In the genomic region with DNA sequence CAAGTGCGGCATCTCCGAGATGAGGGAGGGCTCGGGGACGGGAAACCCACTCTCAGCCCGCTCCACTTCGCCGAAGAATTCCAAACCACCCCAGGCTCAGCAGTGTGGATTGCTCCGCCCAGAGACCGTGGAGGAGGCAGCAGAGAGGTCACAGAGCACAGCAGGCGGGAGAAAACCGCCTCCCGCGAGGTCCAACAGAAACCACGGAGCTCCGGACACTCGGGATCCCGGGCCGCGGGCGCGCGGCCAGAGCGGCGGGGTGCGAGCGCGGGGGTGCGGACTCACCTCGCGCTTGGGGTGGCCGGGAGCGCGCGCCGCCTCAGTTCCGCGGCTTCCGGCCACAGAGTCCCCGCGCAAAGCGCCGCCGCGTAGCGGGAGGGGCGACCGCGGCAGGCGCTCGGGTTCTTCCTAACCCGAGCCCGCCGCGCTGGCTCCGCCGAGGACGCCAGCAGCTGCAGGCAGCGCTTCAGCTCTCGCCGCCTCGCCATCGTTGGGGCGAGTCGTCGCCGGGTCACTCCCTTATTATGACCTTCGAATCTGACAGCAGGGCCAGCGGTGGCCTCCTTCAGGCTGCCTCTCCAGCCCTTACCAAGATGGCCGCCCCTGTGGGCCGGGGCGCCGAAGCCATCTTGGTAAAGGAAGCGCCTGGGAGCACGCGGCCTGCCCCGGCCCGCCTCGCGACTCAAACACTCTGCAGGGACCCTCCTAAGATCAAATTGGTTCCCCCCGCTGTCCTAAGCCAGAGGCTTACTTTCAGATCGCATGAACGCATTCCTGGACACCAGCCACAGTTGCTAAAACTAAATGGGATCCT, we compare ENCODE assay signal across 8 cellular contexts. TPM values are rescaled to one million over a fixed set of nuclear protein-coding genes. Genes with fewer than 3 reads are reported as not detected.
DNase-seq lines count a peak whose midpoint lies in the region; TF ChIP-seq lines count a peak whose summit lies in the region.

A gene (minus strand): TSS at position 106 of the 814 bp plus-strand sequence. CDS start 20,323 bp downstream, outside the sequence.

- POLR2A ChIA-PET in GM10248 (lab: Yijun Ruan, JAX): no interaction called here

- TF ChIP-seq POLR2A in NB4 (IDR thresholded peaks at IDR 0.05; ENCODE audit: extremely low read depth, insufficient read length) (no peak), ovary (IDR thresholded peaks at IDR 0.05) (peak; percentile 49)

- no peaks in the 10 kb centered on the region for H3K27me3 ChIP-seq in ovary
- no peaks in the 10 kb centered on the region for H3K27me3 ChIP-seq in thymus (ENCODE audit: control insufficient read depth, insufficient read depth)

- H3K4me1 ChIP-seq in ovary (ENCODE audit: insufficient read depth) (no peaks in the 10 kb centered on the region), thymus (ENCODE audit: control insufficient read depth, insufficient read depth, low read length) (peaks cover 6% of the 10 kb centered on the region)

- H3K27ac ChIP-seq in ovary (peak within 1 kb of the TSS; percentile 89 to 96), thymus (ENCODE audit: low read depth) (peak within 1 kb of the TSS; percentile 95)

- DNase-seq in GM10248 (ENCODE audit: extremely low spot score) (peak; percentile 85), HFFc6 (peak; percentile 85), NB4 (ENCODE audit: low read depth) (peak; percentile 89), SKM-1 (lab: John Stamatoyannopoulos, UW; ENCODE audit: unreplicated experiment) (peak; percentile 46), head of caudate nucleus (peak; percentile 79 to 96 (median 91)), ovary (peak; percentile 87 to 92 (median 89))

- no peaks in the 10 kb centered on the region for H3K36me3 ChIP-seq in ovary
- no peaks in the 10 kb centered on the region for H3K36me3 ChIP-seq in thymus (ENCODE audit: control insufficient read depth, insufficient read depth)

- H3K4me3 ChIP-seq in NB4 (ENCODE audit: low read depth, low read length) (peak within 1 kb of the TSS; percentile 84), ovary (peak within 1 kb of the TSS; percentile 83), thymus (ENCODE audit: low read length) (peak within 1 kb of the TSS; percentile 96)

- no peaks in the 10 kb centered on the region for H3K9me3 ChIP-seq in ovary
- no peaks in the 10 kb centered on the region for H3K9me3 ChIP-seq in thymus (ENCODE audit: control insufficient read depth)

- peaks cover 2% of the 10 kb centered on the region for H3K27me3 Mint-ChIP-seq in HFFc6 (ENCODE audit: insufficient read depth)
- H3K27me3 Mint-ChIP-seq in activated naive CD8-positive, alpha-beta T cell: no peaks in the 10 kb centered on the region

- TF ChIP-seq CTCF in GM10248 (IDR thresholded peaks at IDR 0.05; ENCODE audit: control extremely low read depth, extremely low read depth, low read depth, missing control alignments) (no peak), HFFc6 (IDR thresholded peaks at IDR 0.05) (no peak), NB4 (IDR thresholded peaks at IDR 0.05; ENCODE audit: low read depth, low read length) (no peak), ovary (IDR thresholded peaks at IDR 0.05) (peak in 1 of 3 donors; percentile 10)

- H3K27ac Mint-ChIP-seq in HFFc6: peak within 1 kb of the TSS; percentile 94
- peak within 1 kb of the TSS; percentile 99 for H3K27ac Mint-ChIP-seq in activated naive CD8-positive, alpha-beta T cell

- intact Hi-C loops in head of caudate nucleus (cut with DNase I): loop anchor here (5.0 to 10.0 kb wide), 2 partner anchors 74 to 133 kb away; a partner anchor contains a TSS
- intact Hi-C loops in ovary (cut with DNase I): loop anchor here in 3 of 4 donors (5.0 to 10.0 kb wide), 2 partner anchors 72 to 74 kb away; a partner anchor contains a TSS

- CTCF ChIA-PET in GM10248 (lab: Yijun Ruan, JAX): no interaction called here

- H3K4me3 Mint-ChIP-seq in HFFc6: peak within 1 kb of the TSS; percentile 98
- peak within 1 kb of the TSS; percentile 97 for H3K4me3 Mint-ChIP-seq in activated naive CD8-positive, alpha-beta T cell

- peaks cover 25% of the 10 kb centered on the region for H3K4me1 Mint-ChIP-seq in HFFc6 (ENCODE audit: low read depth)
- peaks cover 44% of the 10 kb centered on the region for H3K4me1 Mint-ChIP-seq in activated naive CD8-positive, alpha-beta T cell (ENCODE audit: low read depth)

- no peak for TF ChIP-seq EP300 in ovary (IDR thresholded peaks at IDR 0.05)

- 1 to 2% (median 2%) methylated on average over 63 to 82 of the region's 82 CpGs for WGBS in ovary, 3 donors
- WGBS in thymus: 3% methylated on average over 82 of the region's 82 CpGs

- no peaks in the 10 kb centered on the region for H3K9me3 Mint-ChIP-seq in HFFc6
- H3K9me3 Mint-ChIP-seq in activated naive CD8-positive, alpha-beta T cell (ENCODE audit: low read depth): no peaks in the 10 kb centered on the region

- no peaks in the 10 kb centered on the region for H3K36me3 Mint-ChIP-seq in HFFc6 (ENCODE audit: low read depth)
- H3K36me3 Mint-ChIP-seq in activated naive CD8-positive, alpha-beta T cell: peaks cover 7% of the 10 kb centered on the region

RNA-seq across cellular contexts. Expression of the gene that starts here (rescaled TPM):
- 1 to 10 TPM; 3.4 to 5.3 (median 4.4) TPM for total RNA-seq in HFFc6 (2021; fragmentation: NEBNext Ultra II Directional; extraction: Animal tissue kit (Norgen Biotek cat#: 25700))
- 10 to 100 TPM; 19.5 to 27.9 (median 21.5) TPM for total RNA-seq in ovary
- polyA plus RNA-seq in ovary (10 to 100 TPM in 1 of 2 donors, 1 to 10 TPM in 1; 7.5 to 17.3 TPM), thymus (7.4 TPM)

Comparison
In these comparisons a context has a peak if more than half of its experiments do, and no peak if none do; other contexts are left out.
1. Peak in every context shown above with its lines: DNase-seq, H3K4me3 ChIP-seq and H3K27ac ChIP-seq.